In genomic region chr22:35797411-35797810, GRCh38 we compare ENCODE assay signal across 23 cellular contexts.
"Had no signal": no experiment of that assay in that cellular context is flagged by ENCODE, and none has a peak within 500 bp of the region (broad histone marks: within the 10 kb centered on the region; RNA-seq: fewer than 3 reads in every experiment).

No MANE protein-coding gene starts in this region.

- H3K9me3 ChIP-seq: SK-N-SH had no signal

- ATAC-seq: K562, Panc1, PC-3 had no signal

- DNase-seq: Kasumi-1, MM.1S, NCI-H1092 treated with DMSO at 0.1 percent for 48 hours, NCI-H1436, NCI-H187, NCI-H2029, NCI-H2081 treated with DMSO at 0.1 percent for 48 hours, NCI-H2171, NCI-H226, NCI-H446, NCI-H510A, NCI-H524 treated with DMSO at 0.1 percent for 48 hours, NCI-H69, NCI-H774, PC-3, SHP77, SK-N-SH had no signal

- H3K4me1 Mint-ChIP-seq: IgD-negative memory B cell had no signal

- H3K4me3 ChIP-seq: K562 had no signal

- H3K4me3 Mint-ChIP-seq: IgD-negative memory B cell had no signal

- H3K27ac ChIP-seq: HL-60, KMS-11, RWPE1 had no signal

- H3K36me3 Mint-ChIP-seq: IgD-negative memory B cell had no signal
